Comparison of ENCODE assay signal across 26 cellular contexts in genomic region chr14:95840094-95840493, GRCh38. TPM values are rescaled to one million over a fixed set of nuclear protein-coding genes. Genes with fewer than 3 reads are reported as not detected.
"Had no signal": no experiment of that assay in that cellular context is flagged by ENCODE, and none has a peak within 500 bp of the region (broad histone marks: within the 10 kb centered on the region; RNA-seq: fewer than 3 reads in every experiment).

No MANE protein-coding gene starts in this region.

- ATAC-seq: gastrocnemius medialis, heart right ventricle, left colon, left lobe of liver, left ventricle myocardium superior, lower lobe of right lung, mucosa of descending colon had no signal

- H3K27ac ChIP-seq: coronary artery, dorsolateral prefrontal cortex, esophagus squamous epithelium, gastrocnemius medialis, heart right ventricle, lower lobe of right lung had no signal

- H3K4me3 ChIP-seq: coronary artery, dorsolateral prefrontal cortex, esophagus squamous epithelium, gastrocnemius medialis, heart right ventricle, lower lobe of right lung, mucosa of descending colon had no signal

- H3K36me3 ChIP-seq: esophagus squamous epithelium, gastrocnemius medialis, heart right ventricle, lower lobe of right lung had no signal

- DNase-seq: dermis blood vessel endothelial cell; dorsolateral prefrontal cortex; effector CD4-positive, alpha-beta T cell; effector memory CD4-positive, alpha-beta T cell; esophagus squamous epithelium; foreskin fibroblast; foreskin melanocyte; gastrocnemius medialis; glutamatergic neuron; heart right ventricle; hippocampal formation; kidney; kidney glomerular epithelial cell; left colon; left ventricle myocardium superior; lower lobe of right lung; mesenchymal stem cell; mucosa of descending colon had no signal

- H3K27me3 ChIP-seq: esophagus squamous epithelium, gastrocnemius medialis had no signal

- H3K4me1 ChIP-seq: esophagus squamous epithelium, gastrocnemius medialis, heart right ventricle, lower lobe of right lung had no signal

- H3K9me3 ChIP-seq: esophagus squamous epithelium, gastrocnemius medialis, lower lobe of right lung, mucosa of descending colon had no signal

RNA-seq across cellular contexts. Expression of gene TUNAR, which starts 36.5 kb away (rescaled TPM):
- total RNA-seq: dermis blood vessel endothelial cell, endothelial cell of umbilical vein, esophagus squamous epithelium, gastrocnemius medialis, glomerular endothelial cell, heart right ventricle, left colon, left lobe of liver, left ventricle myocardium superior, lower lobe of right lung, lung microvascular endothelial cell, mesenteric fat pad, mesothelial cell of epicardium, mucosa of descending colon, myocyte had no signal
